Comparison of ENCODE assay signal across 1 cellular context in the genomic region with DNA sequence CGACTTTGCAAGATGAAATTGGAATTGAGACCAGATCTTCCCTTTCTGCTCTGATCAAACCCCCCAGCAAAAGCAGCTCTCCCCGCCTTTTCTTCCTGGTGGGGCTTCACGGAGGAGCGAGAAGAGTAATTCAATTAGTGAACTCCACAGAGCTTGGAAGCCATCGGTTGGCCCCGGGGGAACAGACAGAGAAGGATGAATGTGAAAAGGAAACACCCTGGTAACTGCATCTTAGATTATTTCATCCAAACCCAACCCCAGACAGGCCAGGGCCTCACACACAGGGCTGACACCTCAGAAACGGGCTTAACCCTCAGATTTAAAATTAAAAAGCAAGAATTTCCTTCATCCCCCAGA.
TF ChIP-seq lines count a peak whose summit lies in the region.

No MANE protein-coding gene starts in this region.

TF ChIP-seq in GM12878, 131 proteins besides CTCF, POLR2A, EP300 and RAD21 (continued from another document):
- TF ChIP-seq NFIC (IDR thresholded peaks at IDR 0.05; ENCODE audit: low read depth, low read length) (peak; percentile 46; the same call in 1 of the 2 replicates), CBFB (IDR thresholded peaks at IDR 0.05; ENCODE audit: low read depth) (no peak), IRF4 (IDR thresholded peaks at IDR 0.05; ENCODE audit: low read depth, low read length) (no peak), IKZF1 (conservative IDR thresholded peaks at IDR 0.05) (0 out of 2 replicates have a peak, but pooled peaks have one; percentile 7), TAF1 (IDR thresholded peaks at IDR 0.05; ENCODE audit: borderline replicate concordance, low read depth, low read length) (no peak), ZZZ3 (IDR thresholded peaks at IDR 0.05; ENCODE audit: control insufficient read depth, insufficient read length, low read depth) (no peak), EGR1 (IDR thresholded peaks at IDR 0.05; ENCODE audit: borderline replicate concordance in 1 of 2, low read depth in 2 of 2, low read length in 2 of 2) (0 out of 3 replicates have a peak, but pooled peaks of 1 of the 2 experiments have one; percentile 3), GABPA (IDR thresholded peaks at IDR 0.05; ENCODE audit: low read depth) (no peak), MEF2B (IDR thresholded peaks at IDR 0.05; ENCODE audit: partially characterized antibody, poor library complexity, severe bottlenecking) (peak; percentile 33), STAT3 (IDR thresholded peaks at IDR 0.05; ENCODE audit: low read depth, low read length) (no peak), MXI1 (IDR thresholded peaks at IDR 0.05; ENCODE audit: low read depth, low read length) (no peak), RELA (IDR thresholded peaks at IDR 0.05; ENCODE audit: borderline replicate concordance, partially characterized antibody) (peak; percentile 5), CREB1 (IDR thresholded peaks at IDR 0.05; ENCODE audit: low read depth) (no peak), TARDBP (IDR thresholded peaks at IDR 0.05; ENCODE audit: borderline replicate concordance) (no peak), FOS (IDR thresholded peaks at IDR 0.05; ENCODE audit: borderline replicate concordance, extremely low read depth, insufficient read length) (no peak), CEBPB (IDR thresholded peaks at IDR 0.05; ENCODE audit: borderline replicate concordance in 1 of 2, low read depth in 2 of 2, low read length in 2 of 2) (no peak), RUNX3 (IDR thresholded peaks at IDR 0.05; ENCODE audit: low read length) (no peak), ETV6 (conservative IDR thresholded peaks at IDR 0.05 in 1 of 2, IDR thresholded peaks at IDR 0.05 in 1 of 2; ENCODE audit: borderline replicate concordance in 1 of 2, low read depth in 1 of 2) (no peak), FOXM1 (IDR thresholded peaks at IDR 0.05; ENCODE audit: low read depth, low read length) (0 out of 2 replicates have a peak, but pooled peaks have one; percentile 37), ZBED1 (IDR thresholded peaks at IDR 0.05; ENCODE audit: borderline replicate concordance) (no peak), MTA3 (IDR thresholded peaks at IDR 0.05; ENCODE audit: borderline replicate concordance, low read length) (no peak), CBX5 (IDR thresholded peaks at IDR 0.05; ENCODE audit: low read depth) (no peak), CREM (IDR thresholded peaks at IDR 0.05; ENCODE audit: low read depth) (no peak)
- TF ChIP-seq, protein P1, sequence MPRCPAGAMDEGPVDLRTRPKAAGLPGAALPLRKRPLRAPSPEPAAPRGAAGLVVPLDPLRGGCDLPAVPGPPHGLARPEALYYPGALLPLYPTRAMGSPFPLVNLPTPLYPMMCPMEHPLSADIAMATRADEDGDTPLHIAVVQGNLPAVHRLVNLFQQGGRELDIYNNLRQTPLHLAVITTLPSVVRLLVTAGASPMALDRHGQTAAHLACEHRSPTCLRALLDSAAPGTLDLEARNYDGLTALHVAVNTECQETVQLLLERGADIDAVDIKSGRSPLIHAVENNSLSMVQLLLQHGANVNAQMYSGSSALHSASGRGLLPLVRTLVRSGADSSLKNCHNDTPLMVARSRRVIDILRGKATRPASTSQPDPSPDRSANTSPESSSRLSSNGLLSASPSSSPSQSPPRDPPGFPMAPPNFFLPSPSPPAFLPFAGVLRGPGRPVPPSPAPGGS (IDR thresholded peaks at IDR 0.05; ENCODE audit: borderline replicate concordance, insufficient read depth, low read depth, low read length, poor library complexity, severe bottlenecking): no peak
- TF ChIP-seq, protein P2, sequence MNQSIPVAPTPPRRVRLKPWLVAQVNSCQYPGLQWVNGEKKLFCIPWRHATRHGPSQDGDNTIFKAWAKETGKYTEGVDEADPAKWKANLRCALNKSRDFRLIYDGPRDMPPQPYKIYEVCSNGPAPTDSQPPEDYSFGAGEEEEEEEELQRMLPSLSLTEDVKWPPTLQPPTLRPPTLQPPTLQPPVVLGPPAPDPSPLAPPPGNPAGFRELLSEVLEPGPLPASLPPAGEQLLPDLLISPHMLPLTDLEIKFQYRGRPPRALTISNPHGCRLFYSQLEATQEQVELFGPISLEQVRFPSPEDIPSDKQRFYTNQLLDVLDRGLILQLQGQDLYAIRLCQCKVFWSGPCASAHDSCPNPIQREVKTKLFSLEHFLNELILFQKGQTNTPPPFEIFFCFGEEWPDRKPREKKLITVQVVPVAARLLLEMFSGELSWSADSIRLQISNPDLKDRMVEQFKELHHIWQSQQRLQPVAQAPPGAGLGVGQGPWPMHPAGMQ (IDR thresholded peaks at IDR 0.05; ENCODE audit: borderline replicate concordance): no peak
